In genomic region chr1:239572183-239572582, GRCh38 we compare ENCODE assay signal across 9 cellular contexts.
"Had no signal": no experiment of that assay in that cellular context is flagged by ENCODE, and none has a peak within 500 bp of the region (broad histone marks: within the 10 kb centered on the region; RNA-seq: fewer than 3 reads in every experiment).

No MANE protein-coding gene starts in this region.

- H3K27ac ChIP-seq: GM23248 had no signal

- H3K27ac Mint-ChIP-seq: HFFc6 had no signal

- H3K9ac ChIP-seq: GM23248 had no signal

- H3K9me3 ChIP-seq: HAP-1 had no signal

- DNase-seq: GM23248, GOT3, H7, HFFc6, IMR-90, KG1 had no signal

- H2AFZ ChIP-seq: GM23248 had no signal

- H3K4me3 ChIP-seq: GM23248, HAP-1, K562 had no signal

- H3K36me3 ChIP-seq: HAP-1 had no signal

- H3K4me3 Mint-ChIP-seq: HFFc6 had no signal

- ATAC-seq: HCT116, K562 had no signal

- H3K4me1 ChIP-seq: HAP-1 had no signal
